ENCODE assay signal across 20 cellular contexts in the genomic region with DNA sequence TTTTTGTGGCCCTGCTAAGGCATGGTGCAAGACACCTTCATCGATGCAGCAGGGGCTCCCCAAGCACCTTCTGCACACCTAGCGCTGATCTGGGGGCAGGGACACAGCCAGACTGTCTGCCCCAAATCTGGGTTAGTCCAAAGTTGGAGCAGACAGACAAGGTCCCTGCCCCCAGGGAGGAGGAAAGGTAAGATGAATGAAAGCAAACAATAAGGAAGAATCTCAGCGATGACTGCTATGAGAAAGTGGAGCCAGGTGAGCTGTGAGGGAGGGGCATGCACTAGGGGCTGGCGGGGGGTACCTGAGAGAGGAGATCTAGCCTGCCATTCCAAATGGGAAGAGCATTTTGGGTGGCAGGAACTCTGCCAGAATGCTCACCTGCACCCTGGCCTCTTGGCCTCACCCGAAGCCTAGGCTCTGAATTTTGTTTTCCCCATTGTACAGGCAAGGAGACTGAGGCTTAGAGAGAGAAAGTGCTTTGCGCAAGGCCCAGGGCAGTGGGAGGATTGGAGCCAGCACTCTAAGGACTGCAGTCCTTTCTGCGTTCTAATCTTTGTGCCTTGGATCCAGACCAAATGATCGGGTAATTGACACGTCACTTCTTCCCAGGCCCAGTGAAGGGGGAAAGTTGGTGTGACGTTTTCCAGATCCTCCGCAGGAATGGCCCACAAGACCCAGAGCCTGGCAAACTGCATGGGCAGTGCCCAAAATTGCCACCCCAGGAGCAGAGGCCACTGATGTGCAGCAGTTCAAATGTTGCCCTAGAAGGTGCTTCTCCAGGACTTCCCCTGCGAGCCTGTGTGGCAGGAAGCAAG.
"Had no signal": no experiment of that assay in that cellular context is flagged by ENCODE, and none has a peak within 500 bp of the region (broad histone marks: within the 10 kb centered on the region; RNA-seq: fewer than 3 reads in every experiment).

No MANE protein-coding gene starts in this region.

- H3K4me3 Mint-ChIP-seq: activated CD4-positive, alpha-beta T cell treated with anti-CD3 and anti-CD28 coated beads, Interleukin-2, amount 10 ng/mL, durations not matched to agents 7 days and 5 days; activated naive CD8-positive, alpha-beta T cell treated with anti-CD3 and anti-CD28 coated beads for 36 hours; activated T-cell treated with anti-CD3 and anti-CD28 coated beads, Interleukin-2, amount 50 U/mL, for 72 hours; brain; T-helper 1 cell treated with Interleukin-12 subunit alpha and Interleukin-12 subunit beta and Interleukin-4 antibody, amounts not matched to agents 30 μg/mL and 1 μg/mL, for 36 hours; WTC11 had no signal

- H3K27me3 ChIP-seq: esophagus muscularis mucosa, hepatocyte, left lung, right atrium auricular region, upper lobe of left lung had no signal

- H3K4me1 ChIP-seq: right atrium auricular region had no signal

- H3K4me3 ChIP-seq: esophagus muscularis mucosa, hepatocyte, left lung, right atrium auricular region, upper lobe of left lung had no signal

- H3K9me3 Mint-ChIP-seq: activated CD4-positive, alpha-beta T cell treated with anti-CD3 and anti-CD28 coated beads, Interleukin-2, amount 10 ng/mL, durations not matched to agents 7 days and 5 days; activated naive CD8-positive, alpha-beta T cell treated with anti-CD3 and anti-CD28 coated beads for 36 hours; activated T-cell treated with anti-CD3 and anti-CD28 coated beads, Interleukin-2, amount 50 U/mL, for 72 hours; natural killer cell; T-helper 1 cell treated with Interleukin-12 subunit alpha and Interleukin-12 subunit beta and Interleukin-4 antibody, amounts not matched to agents 30 μg/mL and 1 μg/mL, for 36 hours; WTC11 had no signal

- H3K27me3 Mint-ChIP-seq: activated naive CD8-positive, alpha-beta T cell treated with anti-CD3 and anti-CD28 coated beads for 36 hours had no signal

- H3K4me1 Mint-ChIP-seq: activated CD4-positive, alpha-beta T cell treated with anti-CD3 and anti-CD28 coated beads, Interleukin-2, amount 10 ng/mL, durations not matched to agents 7 days and 5 days; natural killer cell had no signal

- H3K36me3 Mint-ChIP-seq: activated naive CD8-positive, alpha-beta T cell treated with anti-CD3 and anti-CD28 coated beads for 36 hours; brain; natural killer cell; WTC11 had no signal

- H3K9me3 ChIP-seq: esophagus muscularis mucosa, left lung, right atrium auricular region, upper lobe of left lung had no signal

- DNase-seq: activated CD4-positive, alpha-beta T cell treated with anti-CD3 and anti-CD28 coated beads, Interleukin-2, amount 10 ng/mL, durations not matched to agents 7 days and 5 days; activated CD8-positive, alpha-beta memory T cell treated with anti-CD3 and anti-CD28 coated beads, Interleukin-2, amount 50 U/mL, for 48 hours; activated naive CD8-positive, alpha-beta T cell treated with anti-CD3 and anti-CD28 coated beads for 36 hours; activated T-cell treated with anti-CD3 and anti-CD28 coated beads, Interleukin-2, amount 50 U/mL, for 72 hours; amygdala; cortex of kidney; effector CD4-positive, alpha-beta T cell; left lung; natural killer cell; nucleus accumbens; posterior cingulate gyrus; stimulated activated naive CD8-positive, alpha-beta T cell treated with anti-CD3 and anti-CD28 coated beads, Interleukin-15, Interleukin-2, amounts not matched to agents 100 U/mL and 50 U/mL, for 24 hours; upper lobe of left lung had no signal

- H3K27ac Mint-ChIP-seq: activated CD4-positive, alpha-beta T cell treated with anti-CD3 and anti-CD28 coated beads, Interleukin-2, amount 10 ng/mL, durations not matched to agents 7 days and 5 days; activated naive CD8-positive, alpha-beta T cell treated with anti-CD3 and anti-CD28 coated beads for 36 hours; activated T-cell treated with anti-CD3 and anti-CD28 coated beads, Interleukin-2, amount 50 U/mL, for 72 hours; natural killer cell; T-helper 1 cell treated with Interleukin-12 subunit alpha and Interleukin-12 subunit beta and Interleukin-4 antibody, amounts not matched to agents 30 μg/mL and 1 μg/mL, for 36 hours; WTC11 had no signal

- H3K36me3 ChIP-seq: esophagus muscularis mucosa, left lung, right atrium auricular region, upper lobe of left lung had no signal

- FAIRE-seq: keratinocyte had no signal
